In genomic region chr9:134328341-134328840, GRCh38 we compare ENCODE assay signal across 9 cellular contexts. TPM values are rescaled to one million over a fixed set of nuclear protein-coding genes. Genes with fewer than 3 reads are reported as not detected.
DNase-seq lines count a peak whose midpoint lies in the region; ATAC-seq and TF ChIP-seq lines count a peak whose summit lies in the region.
"Had no signal": no experiment of that assay in that cellular context is flagged by ENCODE, and none has a peak within 500 bp of the region (broad histone marks: within the 10 kb centered on the region; RNA-seq: fewer than 3 reads in every experiment).

No MANE protein-coding gene starts in this region.

- DNase-seq in BJ (ENCODE audit: low read depth) (no peak), SJSA1 (ENCODE audit: low read depth in 1 of 2, low spot score in 2 of 2) (no peak), fibroblast of the aortic adventitia (ENCODE audit: low read depth) (peak; percentile 31), neuronal stem cell (ENCODE audit: low spot score) (peak; percentile 69), NCI-H524 treated with DMSO at 0.1 percent for 48 hours (lab: John Stamatoyannopoulos, UW) (no peak)
- DNase-seq: GF-D8 had no signal

- no peak overlapping the region for H3K27ac ChIP-seq in SJSA1
- H3K27ac ChIP-seq in neuronal stem cell (replicated peaks; ENCODE audit: low read length) = peak overlapping the region; percentile 92

- CTCF ChIA-PET in BJ (lab: Yijun Ruan, JAX) = interaction anchor here (0.8 to 3.6 kb wide), 6 partner anchors 13 to 158 kb away, joined by 3 to 25 read pairs (median 6); no protein-coding TSS in a partner anchor

- H2BK5ac ChIP-seq in neuronal stem cell (ENCODE audit: low read length) = peak overlapping the region; percentile 66

- peak overlapping the region; percentile 91 for H3K18ac ChIP-seq in neuronal stem cell (ENCODE audit: low read length)

- H3K27me3 ChIP-seq in BJ (ENCODE audit: control insufficient read depth, insufficient read depth, low read length) (no peaks in the 10 kb centered on the region), SJSA1 (replicated peaks) (no peaks in the 10 kb centered on the region), neuronal stem cell (ENCODE audit: control insufficient read depth in 3 of 3, insufficient read depth in 3 of 3, low read depth in 1 of 3, low read length in 3 of 3) (no peaks in the 10 kb centered on the region)

- POLR2A ChIA-PET in BJ (lab: Charles Lee) = interaction anchor here (1.2 kb wide), 1 partner anchor 157 kb away, joined by 3 read pairs; no protein-coding TSS in a partner anchor

- H3K4me1 ChIP-seq in SJSA1 (replicated peaks) = peaks cover 35% of the 10 kb centered on the region
- H3K4me1 ChIP-seq in neuronal stem cell (ENCODE audit: control insufficient read depth in 2 of 2, insufficient read depth in 1 of 2, low read depth in 1 of 2, low read length in 2 of 2) = peaks cover 39 to 60% of the 10 kb centered on the region in 2 donors

- H3K4me2 ChIP-seq in neuronal stem cell (ENCODE audit: insufficient read depth, low read length, poor library complexity, severe bottlenecking) = peak overlapping the region; percentile 94

- peak overlapping the region; percentile 90 for H2BK120ac ChIP-seq in neuronal stem cell (ENCODE audit: low read depth, low read length)

- H3K14ac ChIP-seq in neuronal stem cell (ENCODE audit: low read length) = peak overlapping the region; percentile 42

- peak overlapping the region; percentile 5 for H4K91ac ChIP-seq in neuronal stem cell (ENCODE audit: low read depth, low read length, poor library complexity)

- ATAC-seq in GM18861 (IDR thresholded peaks at IDR 0.05; ENCODE audit: unreplicated experiment) (no peak), GM21619 (IDR thresholded peaks at IDR 0.05; ENCODE audit: unreplicated experiment) (no peak), HG03159 (IDR thresholded peaks at IDR 0.05; ENCODE audit: unreplicated experiment) (no peak)

- peak overlapping the region; percentile 58 for H3K23ac ChIP-seq in neuronal stem cell (ENCODE audit: low read depth, low read length, poor library complexity)

- H3K36me3 ChIP-seq in BJ (ENCODE audit: control insufficient read depth, insufficient read depth, low read length) = no peaks in the 10 kb centered on the region
- H3K36me3 ChIP-seq in SJSA1 = peaks cover 3% of the 10 kb centered on the region; the same call in 1 of the 2 replicates
- no peaks in the 10 kb centered on the region for H3K36me3 ChIP-seq in neuronal stem cell (replicated peaks in 1 of 2; ENCODE audit: control insufficient read depth in 2 of 2, insufficient read depth in 2 of 2, low read length in 2 of 2)

- H2AFZ ChIP-seq in neuronal stem cell (ENCODE audit: low read length) = no peak overlapping the region

- H3K79me1 ChIP-seq in neuronal stem cell (ENCODE audit: low read depth, low read length) = peaks cover 43% of the 10 kb centered on the region

- H2AK5ac ChIP-seq in neuronal stem cell (ENCODE audit: low read depth, low read length) = peak overlapping the region; percentile 89

- H3K4me3 ChIP-seq in BJ (ENCODE audit: low read depth, low read length) (peak overlapping the region; percentile 57), SJSA1 (peak overlapping the region; percentile 82; the same call in 1 of the 2 replicates), fibroblast of the aortic adventitia (ENCODE audit: low read depth, low read length) (peak overlapping the region; percentile 75), neuronal stem cell (ENCODE audit: low read length in 2 of 2) (peak overlapping the region in 1 of 2 donors; percentile 77)

- no peak for TF ChIP-seq CTCF in BJ (IDR thresholded peaks at IDR 0.05; ENCODE audit: insufficient read depth, low read depth, low read length)
- no peak for TF ChIP-seq CTCF in fibroblast of the aortic adventitia (IDR thresholded peaks at IDR 0.05; ENCODE audit: insufficient read depth, low read length)

- peak overlapping the region; percentile 84 for H3K9ac ChIP-seq in neuronal stem cell (ENCODE audit: low read depth, low read length, poor library complexity)

- no peak overlapping the region for H4K8ac ChIP-seq in neuronal stem cell (ENCODE audit: low read depth, low read length)

- H2BK15ac ChIP-seq in neuronal stem cell (ENCODE audit: low read length) = peak overlapping the region; percentile 99

- peaks cover 6% of the 10 kb centered on the region; the same call in 1 of the 2 replicates for H3K9me3 ChIP-seq in SJSA1 (replicated peaks)
- H3K9me3 ChIP-seq in neuronal stem cell (replicated peaks in 1 of 2; ENCODE audit: control insufficient read depth in 2 of 2, insufficient read depth in 1 of 2, low read depth in 1 of 2, low read length in 2 of 2) = no peaks in the 10 kb centered on the region

- no CpG with 5 or more reads among the region's 16 CpGs for WGBS in neuronal stem cell (ENCODE audit: extremely low coverage in 2 of 2, insufficient read length in 2 of 2, insufficient replicate concordance in 1 of 2), 2 donors

- H3K4ac ChIP-seq in neuronal stem cell (ENCODE audit: low read length) = no peak overlapping the region

- H2BK12ac ChIP-seq in neuronal stem cell (ENCODE audit: low read length) = peak overlapping the region; percentile 2

RNA-seq across cellular contexts. Expression of gene RXRA, which starts 2.1 kb away (rescaled TPM):
- 6.8 and 12.0 TPM in 2 replicates for polyA plus RNA-seq in BJ (2011; rRNA removed)
- polyA minus RNA-seq in BJ (2011; rRNA and poly(A)+ RNA removed) = 13.8 and 14.1 TPM in 2 replicates
- total RNA-seq in SJSA1 (2014; rRNA removed; shearing (Covaris generic)) = 12.2 and 15.7 TPM in 2 replicates
- 20.9 and 26.8 TPM in 2 replicates for total RNA-seq in fibroblast of the aortic adventitia (ENCODE audit: low replicate concordance)
- 36.1 TPM for polyA plus RNA-seq in neuronal stem cell (2013, experiment 1 of 2)
- polyA plus RNA-seq in neuronal stem cell (2013, experiment 2 of 2) = 36.3 TPM

Comparison
In these comparisons a context has a peak if more than half of its experiments do, and no peak if none do; other contexts are left out.
1. DNase-seq: peak in fibroblast of the aortic adventitia (single experiment) and neuronal stem cell (single experiment); none in BJ (single experiment), SJSA1 (0 of 2) and NCI-H524 treated with DMSO at 0.1 percent for 48 hours (single experiment).